8 cellular contexts compared by ENCODE assay signal in genomic region chr10:14008648-14009072, GRCh38.
DNase-seq lines count a peak whose midpoint lies in the region; ATAC-seq and TF ChIP-seq lines count a peak whose summit lies in the region.

No MANE protein-coding gene starts in this region.

- H3K4me1 ChIP-seq in skeletal muscle satellite cell (ENCODE audit: control insufficient read depth, insufficient read depth, low read length), result peaks cover 34% of the 10 kb centered on the region

- no peak for TF ChIP-seq CTCF in GM20000 (IDR thresholded peaks at IDR 0.05; ENCODE audit: extremely low read depth, missing control alignments)

- H3K27me3 Mint-ChIP-seq in T-helper 17 cell, result peaks cover 7% of the 10 kb centered on the region

- no peak for TF ChIP-seq POLR2A in GM18505 (IDR thresholded peaks at IDR 0.05; ENCODE audit: borderline replicate concordance, extremely low read depth, insufficient read depth, insufficient read length)

- no peaks in the 10 kb centered on the region for H3K36me3 Mint-ChIP-seq in T-helper 17 cell (ENCODE audit: low read depth)

- peak overlapping the region; percentile 96 for H3K4me3 Mint-ChIP-seq in T-helper 17 cell

- peak overlapping the region; percentile 98 for H3K27ac Mint-ChIP-seq in T-helper 17 cell

- H3K4me2 ChIP-seq in skeletal muscle satellite cell (ENCODE audit: low read length), result peak overlapping the region; percentile 93

- no peaks in the 10 kb centered on the region for H3K36me3 ChIP-seq in skeletal muscle satellite cell (ENCODE audit: insufficient read depth, low read length)

- peak overlapping the region; percentile 80 for H3K9ac ChIP-seq in skeletal muscle satellite cell (ENCODE audit: low read depth, low read length)

- no peaks in the 10 kb centered on the region for H3K27me3 ChIP-seq in skeletal muscle satellite cell (ENCODE audit: control insufficient read depth, insufficient read depth, low read length)

- ATAC-seq in T-helper 17 cell (peak; percentile 22), GM18505 (IDR thresholded peaks at IDR 0.05; ENCODE audit: unreplicated experiment) (no peak), GM21367 (IDR thresholded peaks at IDR 0.05; ENCODE audit: unreplicated experiment) (no peak)

- peak overlapping the region; percentile 66 for H3K4me3 ChIP-seq in skeletal muscle satellite cell (ENCODE audit: low read length)

- DNase-seq in ELR (ENCODE audit: low read depth), result peak; percentile 79
- DNase-seq in T-helper 17 cell, result no peak
- DNase-seq in fibroblast of peridontal ligament (ENCODE audit: extremely low read depth), result peak; percentile 72
- DNase-seq in GM20000 (ENCODE audit: low spot score), result no peak
- DNase-seq in T-helper 9 cell, result no peak

- peaks cover 32% of the 10 kb centered on the region for H3K4me1 Mint-ChIP-seq in T-helper 17 cell

- no peaks in the 10 kb centered on the region for H3K9me3 ChIP-seq in T-helper 17 cell (ENCODE audit: control insufficient read depth, low read length, poor library complexity, severe bottlenecking)
- H3K9me3 ChIP-seq in skeletal muscle satellite cell (replicated peaks; ENCODE audit: low read length), result no peaks in the 10 kb centered on the region

Comparison
In these comparisons a context has a peak if more than half of its experiments do, and no peak if none do; other contexts are left out.
1. DNase-seq: peak in ELR (single experiment) and fibroblast of peridontal ligament (single experiment); none in T-helper 17 cell (0 of 3), GM20000 (single experiment) and T-helper 9 cell (single experiment).